34 cellular contexts compared by ENCODE assay signal in the genomic region with DNA sequence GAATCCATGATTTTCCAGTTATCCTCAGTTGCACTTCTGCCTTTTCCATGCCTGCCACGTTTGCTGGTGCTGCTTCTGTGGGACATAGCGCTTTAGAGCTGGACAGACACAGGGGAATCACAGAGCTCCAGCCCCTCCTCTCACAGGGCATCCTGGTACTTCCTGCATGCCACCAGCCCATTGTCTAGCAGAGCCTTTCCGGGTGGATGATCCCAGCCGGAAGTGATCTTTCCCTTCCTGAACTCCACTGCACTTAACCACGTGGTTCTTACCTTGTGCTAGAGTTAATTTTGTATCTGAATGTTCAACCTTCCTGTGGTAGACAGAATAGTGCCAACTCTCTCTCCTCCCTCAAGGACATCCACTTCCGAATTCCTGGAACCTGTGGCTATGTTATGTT. TPM values are rescaled to one million over a fixed set of nuclear protein-coding genes. Genes with fewer than 3 reads are reported as not detected.
"Had no signal": no experiment of that assay in that cellular context is flagged by ENCODE, and none has a peak within 500 bp of the region (broad histone marks: within the 10 kb centered on the region; RNA-seq: fewer than 3 reads in every experiment).

No MANE protein-coding gene starts in this region.

- H3K4me1 Mint-ChIP-seq: activated B cell treated with CpG ODN at 0.5 μM for 24 hours; activated naive CD8-positive, alpha-beta T cell treated with anti-CD3 and anti-CD28 coated beads, Interleukin-2, amount 50 U/mL, for 24 hours; activated T-helper 17 cell treated with anti-CD3 and anti-CD28 coated beads, Interleukin-2, amount 50 U/mL, for 72 hours; endodermal cell; T-helper 17 cell had no signal

- H3K4me3 Mint-ChIP-seq: activated B cell treated with CpG ODN at 0.5 μM for 24 hours; activated CD8-positive, alpha-beta T cell treated with anti-CD3 and anti-CD28 coated beads for 36 hours; activated naive CD8-positive, alpha-beta T cell; activated naive CD8-positive, alpha-beta T cell treated with anti-CD3 and anti-CD28 coated beads, Interleukin-2, amount 50 U/mL, for 24 hours; activated T-cell treated with anti-CD3 and anti-CD28 coated beads, Interleukin-2, amount 50 U/mL, for 4 hours; activated T-helper 17 cell treated with anti-CD3 and anti-CD28 coated beads, Interleukin-2, amount 50 U/mL, for 72 hours; endodermal cell; T-helper 17 cell; T-helper 2 cell treated with Interferon-gamma antibody and Interleukin-4, amounts not matched to agents 5 μg/mL and 100 μg/mL, for 36 hours had no signal

- DNase-seq: activated B cell treated with CpG ODN at 0.5 μM for 24 hours; activated CD4-positive, alpha-beta T cell treated with anti-CD3 and anti-CD28 coated beads for 48 hours; activated CD4-positive, alpha-beta T cell treated with anti-CD3 and anti-CD28 coated beads, Interleukin-2, amount 50 U/mL, for 1 hour; activated CD4-positive, alpha-beta T cell treated with anti-CD3 and anti-CD28 coated beads, Interleukin-2, amount 50 U/mL, for 48 hours; activated CD8-positive, alpha-beta memory T cell treated with anti-CD3 and anti-CD28 coated beads for 24 hours; activated CD8-positive, alpha-beta T cell treated with anti-CD3 and anti-CD28 coated beads for 36 hours; activated effector memory CD4-positive, alpha-beta T cell treated with Interleukin-2 at 50 U/mL for 16 hours; activated gamma-delta T cell treated with Interleukin-2 at 50 U/mL for 16 hours; activated naive CD4-positive, alpha-beta T cell treated with anti-CD3 and anti-CD28 coated beads, Interleukin-2, amount 50 U/mL, for 16 hours; activated naive CD4-positive, alpha-beta T cell treated with Interleukin-2 at 50 U/mL for 16 hours; activated naive CD8-positive, alpha-beta T cell treated with anti-CD3 and anti-CD28 coated beads, Interleukin-2, amount 50 U/mL, for 24 hours; activated T-cell treated with anti-CD3 and anti-CD28 coated beads, Interleukin-2, amount 50 U/mL, for 4 hours; adrenal gland; amygdala; aorta; body of pancreas; central memory CD4-positive, alpha-beta T cell; cerebellar nuclear complex; colonic mucosa; dorsolateral prefrontal cortex; effector memory CD4-positive, alpha-beta T cell; endodermal cell; erythroblast; foreskin keratinocyte; gastrocnemius medialis; glutamatergic neuron; heart left ventricle; T-helper 1 cell; T-helper 17 cell; T1000 had no signal

- H3K9me3 Mint-ChIP-seq: activated B cell treated with CpG ODN at 0.5 μM for 24 hours; activated CD8-positive, alpha-beta T cell treated with anti-CD3 and anti-CD28 coated beads for 36 hours; activated naive CD8-positive, alpha-beta T cell treated with anti-CD3 and anti-CD28 coated beads, Interleukin-2, amount 50 U/mL, for 24 hours; activated T-cell treated with anti-CD3 and anti-CD28 coated beads, Interleukin-2, amount 50 U/mL, for 4 hours; activated T-helper 17 cell treated with anti-CD3 and anti-CD28 coated beads, Interleukin-2, amount 50 U/mL, for 72 hours; T-helper 2 cell treated with Interferon-gamma antibody and Interleukin-4, amounts not matched to agents 5 μg/mL and 100 μg/mL, for 36 hours had no signal

- H3K36me3 Mint-ChIP-seq: activated naive CD8-positive, alpha-beta T cell had no signal

- ATAC-seq: activated CD4-positive, CD25-positive, alpha-beta regulatory T cell treated with anti-CD3 and anti-CD28 coated beads, Interleukin-2, amount 50 U/mL, for 24 hours; activated CD8-positive, alpha-beta T cell treated with anti-CD3 and anti-CD28 coated beads for 36 hours; activated naive CD8-positive, alpha-beta T cell treated with anti-CD3 and anti-CD28 coated beads, Interleukin-2, amount 50 U/mL, for 24 hours; activated T-cell treated with anti-CD3 and anti-CD28 coated beads, Interleukin-2, amount 50 U/mL, for 4 hours; activated T-helper 17 cell treated with anti-CD3 and anti-CD28 coated beads, Interleukin-2, amount 50 U/mL, for 72 hours; body of pancreas; foreskin keratinocyte; gastrocnemius medialis; heart left ventricle; T-helper 17 cell had no signal

- H3K27me3 Mint-ChIP-seq: activated B cell treated with CpG ODN at 0.5 μM for 24 hours had no signal

- H3K27ac Mint-ChIP-seq: activated B cell treated with CpG ODN at 0.5 μM for 24 hours; activated CD8-positive, alpha-beta T cell treated with anti-CD3 and anti-CD28 coated beads for 36 hours; activated naive CD8-positive, alpha-beta T cell; activated naive CD8-positive, alpha-beta T cell treated with anti-CD3 and anti-CD28 coated beads, Interleukin-2, amount 50 U/mL, for 24 hours; activated T-helper 17 cell treated with anti-CD3 and anti-CD28 coated beads, Interleukin-2, amount 50 U/mL, for 72 hours; endodermal cell; T-helper 17 cell; T-helper 2 cell treated with Interferon-gamma antibody and Interleukin-4, amounts not matched to agents 5 μg/mL and 100 μg/mL, for 36 hours had no signal

RNA-seq across cellular contexts. Expression of gene OLFM4, which starts 12.6 kb away (rescaled TPM):
- total RNA-seq: activated B cell treated with CpG ODN at 0.5 μM for 24 hours; activated CD8-positive, alpha-beta T cell treated with anti-CD3 and anti-CD28 coated beads for 36 hours; activated T-helper 17 cell treated with anti-CD3 and anti-CD28 coated beads, Interleukin-2, amount 50 U/mL, for 72 hours; endodermal cell; foreskin keratinocyte; T-helper 17 cell had no signal
